In genomic region chr12:107873223-107873622, GRCh38 we compare ENCODE assay signal across 25 cellular contexts.
"Had no signal": no experiment of that assay in that cellular context is flagged by ENCODE, and none has a peak within 500 bp of the region (broad histone marks: within the 10 kb centered on the region; RNA-seq: fewer than 3 reads in every experiment).

No MANE protein-coding gene starts in this region.

- H3K36me3 ChIP-seq: cardiac muscle cell, esophagus muscularis mucosa, gastroesophageal sphincter, heart right ventricle, lower lobe of right lung, sigmoid colon had no signal

- H3K4me1 ChIP-seq: esophagus muscularis mucosa, gastroesophageal sphincter, heart right ventricle, lower lobe of right lung, sigmoid colon, testis had no signal

- H3K27ac Mint-ChIP-seq: activated CD4-positive, alpha-beta T cell treated with anti-CD3 and anti-CD28 coated beads, Interleukin-2, amount 10 ng/mL, durations not matched to agents 24 days and 14 days; activated CD8-positive, alpha-beta T cell treated with anti-CD3 and anti-CD28 coated beads for 36 hours; activated naive CD8-positive, alpha-beta T cell treated with anti-CD3 and anti-CD28 coated beads for 36 hours; activated T-helper 17 cell treated with anti-CD3 and anti-CD28 coated beads, Interleukin-2, amount 50 U/mL, for 72 hours; dendritic cell treated with granulocyte-macrophage colony-stimulating factor and Interleukin-4, amounts not matched to agents 40 ng/mL and 50 ng/mL, for 4 days; nephron; stimulated activated effector memory CD8-positive, alpha-beta T cell treated with anti-CD3 and anti-CD28 coated beads, Interleukin-12 subunit alpha, Interleukin-12 subunit beta, amount 100 ng/mL, for 72 hours; T-helper 2 cell treated with Interferon-gamma antibody and Interleukin-4, amounts not matched to agents 5 μg/mL and 100 μg/mL, for 36 hours; type B pancreatic cell had no signal

- H3K4me3 Mint-ChIP-seq: activated CD4-positive, alpha-beta T cell treated with anti-CD3 and anti-CD28 coated beads, Interleukin-2, amount 10 ng/mL, durations not matched to agents 24 days and 14 days; activated CD8-positive, alpha-beta T cell treated with anti-CD3 and anti-CD28 coated beads for 36 hours; activated naive CD8-positive, alpha-beta T cell treated with anti-CD3 and anti-CD28 coated beads for 36 hours; activated T-helper 17 cell treated with anti-CD3 and anti-CD28 coated beads, Interleukin-2, amount 50 U/mL, for 72 hours; dendritic cell treated with granulocyte-macrophage colony-stimulating factor and Interleukin-4, amounts not matched to agents 40 ng/mL and 50 ng/mL, for 4 days; nephron; stimulated activated effector memory CD8-positive, alpha-beta T cell treated with anti-CD3 and anti-CD28 coated beads, Interleukin-12 subunit alpha, Interleukin-12 subunit beta, amount 100 ng/mL, for 72 hours; T-helper 2 cell treated with Interferon-gamma antibody and Interleukin-4, amounts not matched to agents 5 μg/mL and 100 μg/mL, for 36 hours; type B pancreatic cell had no signal

- H3K36me3 Mint-ChIP-seq: activated naive CD8-positive, alpha-beta T cell treated with anti-CD3 and anti-CD28 coated beads for 36 hours; stimulated activated effector memory CD8-positive, alpha-beta T cell treated with anti-CD3 and anti-CD28 coated beads, Interleukin-12 subunit alpha, Interleukin-12 subunit beta, amount 100 ng/mL, for 72 hours; type B pancreatic cell had no signal

- H3K9me3 ChIP-seq: esophagus muscularis mucosa, gastroesophageal sphincter, heart right ventricle, lower lobe of right lung, sigmoid colon, testis had no signal

- H3K4me1 Mint-ChIP-seq: activated CD4-positive, alpha-beta T cell treated with anti-CD3 and anti-CD28 coated beads, Interleukin-2, amount 10 ng/mL, durations not matched to agents 24 days and 14 days; activated naive CD8-positive, alpha-beta T cell treated with anti-CD3 and anti-CD28 coated beads for 36 hours; nephron; stimulated activated effector memory CD8-positive, alpha-beta T cell treated with anti-CD3 and anti-CD28 coated beads, Interleukin-12 subunit alpha, Interleukin-12 subunit beta, amount 100 ng/mL, for 72 hours had no signal

- H3K27me3 ChIP-seq: testis had no signal

- H3K27ac ChIP-seq: cardiac muscle cell, esophagus muscularis mucosa, gastroesophageal sphincter, heart right ventricle, lower lobe of right lung, sigmoid colon, testis had no signal

- DNase-seq: activated CD4-positive, alpha-beta T cell treated with anti-CD3 and anti-CD28 coated beads, Interleukin-2, amount 10 ng/mL, durations not matched to agents 24 days and 14 days; activated CD4-positive, CD25-positive, alpha-beta regulatory T cell; activated CD8-positive, alpha-beta T cell treated with anti-CD3 and anti-CD28 coated beads for 36 hours; activated naive CD4-positive, alpha-beta T cell; activated naive CD8-positive, alpha-beta T cell treated with anti-CD3 and anti-CD28 coated beads for 36 hours; activated T-cell treated with anti-CD3 and anti-CD28 coated beads, Interleukin-2, amount 50 U/mL, for 1 hour; amniotic stem cell; effector CD8-positive, alpha-beta T cell; heart right ventricle; left cardiac atrium; lower lobe of right lung; nucleus accumbens; sigmoid colon; stimulated activated CD4-positive, alpha-beta T cell treated with anti-CD3 and anti-CD28 coated beads, Interleukin-4, amount 100 ng/mL, for 24 hours; testis had no signal

- FAIRE-seq: endothelial cell of umbilical vein had no signal

- H3K4me3 ChIP-seq: cardiac muscle cell, esophagus muscularis mucosa, gastroesophageal sphincter, heart right ventricle, lower lobe of right lung, sigmoid colon, testis had no signal

- H3K9me3 Mint-ChIP-seq: activated CD4-positive, alpha-beta T cell treated with anti-CD3 and anti-CD28 coated beads, Interleukin-2, amount 10 ng/mL, durations not matched to agents 24 days and 14 days; activated CD8-positive, alpha-beta T cell treated with anti-CD3 and anti-CD28 coated beads for 36 hours; activated naive CD8-positive, alpha-beta T cell treated with anti-CD3 and anti-CD28 coated beads for 36 hours; activated T-helper 17 cell treated with anti-CD3 and anti-CD28 coated beads, Interleukin-2, amount 50 U/mL, for 72 hours; dendritic cell treated with granulocyte-macrophage colony-stimulating factor and Interleukin-4, amounts not matched to agents 40 ng/mL and 50 ng/mL, for 4 days; nephron; stimulated activated effector memory CD8-positive, alpha-beta T cell treated with anti-CD3 and anti-CD28 coated beads, Interleukin-12 subunit alpha, Interleukin-12 subunit beta, amount 100 ng/mL, for 72 hours; T-helper 2 cell treated with Interferon-gamma antibody and Interleukin-4, amounts not matched to agents 5 μg/mL and 100 μg/mL, for 36 hours; type B pancreatic cell had no signal

- ATAC-seq: activated CD8-positive, alpha-beta T cell treated with anti-CD3 and anti-CD28 coated beads for 36 hours; activated T-helper 17 cell treated with anti-CD3 and anti-CD28 coated beads, Interleukin-2, amount 50 U/mL, for 72 hours; gastroesophageal sphincter; heart right ventricle; left cardiac atrium; lower lobe of right lung; stimulated activated effector memory CD8-positive, alpha-beta T cell treated with anti-CD3 and anti-CD28 coated beads, Interleukin-12 subunit alpha, Interleukin-12 subunit beta, amount 100 ng/mL, for 72 hours had no signal
